ENCODE assay signal across 21 cellular contexts in genomic region chr5:6195711-6196358, GRCh38.
DNase-seq lines count a peak whose midpoint lies in the region; ATAC-seq, FAIRE-seq and TF ChIP-seq lines count a peak whose summit lies in the region.
"Had no signal": no experiment of that assay in that cellular context is flagged by ENCODE, and none has a peak within 500 bp of the region (broad histone marks: within the 10 kb centered on the region; RNA-seq: fewer than 3 reads in every experiment).

No MANE protein-coding gene starts in this region.

- H3K4me3 Mint-ChIP-seq in memory B cell (no peak overlapping the region), H9 (no peak overlapping the region)
- H3K4me3 Mint-ChIP-seq: CD4-positive, alpha-beta memory T cell had no signal

- ATAC-seq in GM12878 (no peak), memory B cell (ENCODE audit: low read depth) (no peak)
- ATAC-seq: Panc1, SK-N-SH treated with all-trans-retinoic acid at 6 μM for 48 hours had no signal

- no peak overlapping the region for H3K23ac ChIP-seq in H9 (ENCODE audit: insufficient read length, low read depth, low read length)

- H3T11ph ChIP-seq in H9 (ENCODE audit: low read length): no peak overlapping the region

- H4K20me1 ChIP-seq in BLaER1 (no peaks in the 10 kb centered on the region), OCI-LY1 (ENCODE audit: insufficient read depth, low read length) (no peaks in the 10 kb centered on the region), GM12878 (ENCODE audit: control insufficient read depth, insufficient read depth) (no peaks in the 10 kb centered on the region), H9 (ENCODE audit: control insufficient read depth, insufficient read depth, insufficient read length) (no peaks in the 10 kb centered on the region)

- no peak overlapping the region for H3K56ac ChIP-seq in H9 (ENCODE audit: insufficient read length, low read depth, low read length)

- no peak overlapping the region for H2BK120ac ChIP-seq in H9 (ENCODE audit: low read depth, low read length, poor library complexity, severe bottlenecking)

- TF ChIP-seq EP300 in GM12878 (IDR thresholded peaks at IDR 0.05; ENCODE audit: borderline replicate concordance in 1 of 2, control insufficient read depth in 1 of 2, low read depth in 2 of 2, low read length in 2 of 2): no peak

- TF ChIP-seq CTCF in OCI-LY1 (IDR thresholded peaks at IDR 0.05; ENCODE audit: low read length) (no peak), GM12878 (IDR thresholded peaks at IDR 0.05 in 2 of 3, conservative IDR thresholded peaks at IDR 0.05 in 1 of 3; ENCODE audit: control insufficient read depth in 2 of 3, extremely low read depth in 1 of 3, insufficient read depth in 1 of 3, low read depth in 3 of 3, low read length in 3 of 3) (no peak), H9 (conservative IDR thresholded peaks at IDR 0.05) (no peak)

- no peaks in the 10 kb centered on the region for H3K27me3 Mint-ChIP-seq in memory B cell
- no peaks in the 10 kb centered on the region for H3K27me3 Mint-ChIP-seq in H9 (ENCODE audit: low read depth)

- H4K5ac ChIP-seq in H9 (ENCODE audit: insufficient read length, low read depth, low read length): no peak overlapping the region

- POLR2A ChIA-PET in GM12878 (lab: Charles Lee): no interaction called here

- H3K36me3 ChIP-seq in BLaER1: no peaks in the 10 kb centered on the region
- peaks cover 6% of the 10 kb centered on the region; the same call in 1 of the 2 replicates for H3K36me3 ChIP-seq in OCI-LY1 (ENCODE audit: insufficient read depth, low read length)
- H3K36me3 ChIP-seq in GM12878 (ENCODE audit: control insufficient read depth in 2 of 2, insufficient read depth in 2 of 2, low read length in 1 of 2): no peaks in the 10 kb centered on the region
- H3K36me3 ChIP-seq: BE2C had no signal

- no peak overlapping the region for H2BK15ac ChIP-seq in H9 (ENCODE audit: low read depth, low read length)

- no peak overlapping the region for H2BK12ac ChIP-seq in H9 (ENCODE audit: insufficient read length, low read depth, low read length)

- H3K36me3 Mint-ChIP-seq in memory B cell (no peaks in the 10 kb centered on the region), H9 (ENCODE audit: insufficient read depth in 1 of 3, low read depth in 3 of 3) (peaks cover 0 to 3% (median 0%) of the 10 kb centered on the region in 3 experiments; a peak in 3 of 7 replicates)
- H3K36me3 Mint-ChIP-seq: CD4-positive, alpha-beta memory T cell had no signal

- CTCF ChIA-PET in GM12878 (lab: Yijun Ruan, JAX): no interaction called here

- peaks cover 13% of the 10 kb centered on the region for H3K9me3 ChIP-seq in BLaER1
- no peaks in the 10 kb centered on the region for H3K9me3 ChIP-seq in OCI-LY1 (ENCODE audit: low read length)
- H3K9me3 ChIP-seq in GM12878 (replicated peaks; ENCODE audit: control insufficient read depth, insufficient read depth, low read length): no peaks in the 10 kb centered on the region; the same call in 2 of the 3 replicates
- H3K9me3 ChIP-seq in H9 (ENCODE audit: control insufficient read depth, low read depth, low read length): no peaks in the 10 kb centered on the region
- H3K9me3 ChIP-seq: BE2C, Caco-2 had no signal

- no peak overlapping the region for H4K91ac ChIP-seq in H9 (ENCODE audit: insufficient read length, low read depth, low read length)

- H3K4me2 ChIP-seq in BLaER1: 0 out of 2 replicates have a peak overlapping the region, but pooled peaks have one; percentile 31
- H3K4me2 ChIP-seq in OCI-LY1 (ENCODE audit: low read length): peak overlapping the region; percentile 65
- H3K4me2 ChIP-seq in GM12878 (ENCODE audit: control insufficient read depth, insufficient read depth): no peak overlapping the region
- no peak overlapping the region for H3K4me2 ChIP-seq in H9 (ENCODE audit: insufficient read depth, insufficient read length, low read length)
- H3K4me2 ChIP-seq: KMS-11 had no signal

- no peaks in the 10 kb centered on the region for H3K79me1 ChIP-seq in H9 (ENCODE audit: insufficient read depth, low read depth, low read length, poor library complexity, severe bottlenecking)

- H3K4me3 ChIP-seq in BLaER1 (no peak overlapping the region), OCI-LY1 (ENCODE audit: low read depth, low read length, poor library complexity, severe bottlenecking) (peak overlapping the region; percentile 43), GM12878 (no peak overlapping the region)

- H3K27ac Mint-ChIP-seq in memory B cell (peak overlapping the region; percentile 68), H9 (no peak overlapping the region)
- H3K27ac Mint-ChIP-seq: CD4-positive, alpha-beta memory T cell had no signal

- H2BK5ac ChIP-seq in H9 (ENCODE audit: insufficient read length, low read length): no peak overlapping the region

- no peaks in the 10 kb centered on the region for H3K79me2 ChIP-seq in OCI-LY1 (ENCODE audit: insufficient read depth, low read length)
- no peaks in the 10 kb centered on the region for H3K79me2 ChIP-seq in GM12878 (ENCODE audit: control insufficient read depth, insufficient read depth, low read length)
- no peaks in the 10 kb centered on the region for H3K79me2 ChIP-seq in H9 (ENCODE audit: insufficient read depth, low read length)

- no peaks in the 10 kb centered on the region for H3K23me2 ChIP-seq in H9 (ENCODE audit: insufficient read length, low read depth, low read length, poor library complexity, severe bottlenecking)

- H3K9me2 ChIP-seq in OCI-LY1 (ENCODE audit: low read depth, low read length): no peaks in the 10 kb centered on the region

- TF ChIP-seq POLR2A in GM12878 (IDR thresholded peaks at IDR 0.05; ENCODE audit: low read depth, low read length): no peak

- H2BK20ac ChIP-seq in H9 (ENCODE audit: low read depth, low read length, poor library complexity, severe bottlenecking): no peak overlapping the region

- H3K4me1 Mint-ChIP-seq in memory B cell (peaks cover 18% of the 10 kb centered on the region), H9 (peaks cover 12 to 18% of the 10 kb centered on the region in 2 experiments)

- no TSS peak for BruUV-seq in GM12878 (replicated peaks; lab: Mats Ljungman, UMichigan)

- H2AK5ac ChIP-seq in H9 (ENCODE audit: insufficient read length, low read length): no peak overlapping the region

- no peak for TF ChIP-seq RAD21 in GM12878 (IDR thresholded peaks at IDR 0.05; ENCODE audit: insufficient read depth, low read depth, low read length)

- H3K9me3 Mint-ChIP-seq in memory B cell (no peaks in the 10 kb centered on the region), H9 (peaks cover 8 to 12% of the 10 kb centered on the region in 2 experiments; a peak in 4 of 5 replicates)

- H2AFZ ChIP-seq in OCI-LY1 (ENCODE audit: low read length): no peak overlapping the region
- peak overlapping the region; percentile 37; the same call in 1 of the 2 replicates for H2AFZ ChIP-seq in GM12878 (ENCODE audit: control insufficient read depth, low read depth, low read length)
- no peak overlapping the region for H2AFZ ChIP-seq in H9 (ENCODE audit: low read length)

- no peak overlapping the region for H3K27ac ChIP-seq in BLaER1
- H3K27ac ChIP-seq in OCI-LY1 (ENCODE audit: low read depth, low read length, poor library complexity, severe bottlenecking): peak overlapping the region; percentile 68
- no peak overlapping the region for H3K27ac ChIP-seq in GM12878 (ENCODE audit: control insufficient read depth, insufficient read depth)
- H3K27ac ChIP-seq in H9 (ENCODE audit: insufficient read length, low read depth, low read length): no peak overlapping the region
- H3K27ac ChIP-seq: KMS-11 had no signal

- H4K8ac ChIP-seq in H9 (replicated peaks; ENCODE audit: insufficient read length, low read depth, low read length): no peak overlapping the region

- H3K9ac ChIP-seq in BLaER1 (no peak overlapping the region), OCI-LY1 (ENCODE audit: low read length) (peak overlapping the region; percentile 15; the same call in 1 of the 2 replicates), GM12878 (ENCODE audit: control insufficient read depth, insufficient read depth, low read length) (no peak overlapping the region), H9 (ENCODE audit: extremely low read depth, insufficient read length, low read length) (no peak overlapping the region)
- H3K9ac ChIP-seq: KMS-11 had no signal

- in situ Hi-C loops in GM12878 (cut with MboI): no loop called here

- DNase-seq in GM12878 (ENCODE audit: low read depth, low spot score) (no peak), memory B cell (ENCODE audit: low spot score in 2 of 2) (no peak), H9 (no peak), GDM1 (lab: John Stamatoyannopoulos, UW) (no peak), AML-193 (lab: John Stamatoyannopoulos, UW) (no peak)
- no peak for DNase-seq in activated CD8-positive, alpha-beta memory T cell treated with anti-CD3 and anti-CD28 coated beads for 24 hours
- DNase-seq: BE2C; Caco-2; CD4-positive, alpha-beta memory T cell; DMS 273 treated with DMSO at 0.1 percent for 48 hours; HCEC 1CT; NCI-H1092 treated with DMSO at 0.1 percent for 48 hours; NCI-H1694 treated with DMSO at 0.1 percent for 48 hours; NCI-H2081 treated with DMSO at 0.1 percent for 48 hours; NCI-H2171 treated with DMSO at 0.1 percent for 48 hours; NCI-H526 treated with DMSO at 0.1 percent for 48 hours had no signal

- no peak for FAIRE-seq in GM12878 (lab: Jason Lieb, UNC)

- RAD21 ChIA-PET in GM12878 (lab: Charles Lee; ENCODE audit: unreplicated experiment): no interaction called here

- intact Hi-C loops in GM12878 (cut with micrococcal nuclease; ENCODE audit: unreplicated experiment): no loop called here

- H3K14ac ChIP-seq in H9 (ENCODE audit: insufficient read depth, low read length): no peak overlapping the region; the same call in 1 of the 2 replicates

- no peak overlapping the region for H3K4ac ChIP-seq in H9 (ENCODE audit: low read depth, low read length)

- SMC1A ChIA-PET in GM12878 (lab: Charles Lee; ENCODE audit: uncharacterized antibody, unreplicated experiment): interaction anchor here (0.7 kb wide), 1 partner anchor 75 kb away, joined by 3 read pairs; no protein-coding TSS in a partner anchor

- H3F3A ChIP-seq in OCI-LY1 (ENCODE audit: insufficient read depth, low read length): no peaks in the 10 kb centered on the region

- WGBS in GM12878 (ENCODE audit: insufficient coverage, insufficient replicate concordance, low lambda C conversion rate, missing lambda C conversion rate): 72% methylated on average over 9 of the region's 9 CpGs
- no CpG with 5 or more reads among the region's 9 CpGs for WGBS in H9 (ENCODE audit: extremely low coverage, insufficient read length, low lambda C conversion rate)

- H3K4me1 ChIP-seq in BLaER1: peaks cover 26% of the 10 kb centered on the region
- peaks cover 68% of the 10 kb centered on the region for H3K4me1 ChIP-seq in OCI-LY1 (ENCODE audit: insufficient read depth, low read length, severe bottlenecking)
- H3K4me1 ChIP-seq in GM12878 (ENCODE audit: control insufficient read depth, insufficient read depth, low read length): peaks cover 6% of the 10 kb centered on the region
- H3K4me1 ChIP-seq in H9 (ENCODE audit: insufficient read depth, low read length): no peaks in the 10 kb centered on the region
- H3K4me1 ChIP-seq: Caco-2 had no signal

- H3K27me3 ChIP-seq in BLaER1 (no peaks in the 10 kb centered on the region), OCI-LY1 (ENCODE audit: insufficient read depth, low read length) (no peaks in the 10 kb centered on the region), GM12878 (replicated peaks in 1 of 2; ENCODE audit: control insufficient read depth in 2 of 2, insufficient read depth in 2 of 2, low read length in 1 of 2) (no peaks in the 10 kb centered on the region), H9 (ENCODE audit: insufficient read depth, low read length) (no peaks in the 10 kb centered on the region)
- H3K27me3 ChIP-seq: BE2C had no signal

- no peak overlapping the region for H3K18ac ChIP-seq in H9 (ENCODE audit: insufficient read length, low read depth, low read length)

Comparison
In these comparisons a context has a peak if more than half of its experiments do, and no peak if none do; other contexts are left out.
1. H3K4me2 ChIP-seq: peak in BLaER1 (single experiment) and OCI-LY1 (single experiment); none in GM12878 (single experiment) and H9 (single experiment).